23 cellular contexts compared by ENCODE assay signal in the genomic region with DNA sequence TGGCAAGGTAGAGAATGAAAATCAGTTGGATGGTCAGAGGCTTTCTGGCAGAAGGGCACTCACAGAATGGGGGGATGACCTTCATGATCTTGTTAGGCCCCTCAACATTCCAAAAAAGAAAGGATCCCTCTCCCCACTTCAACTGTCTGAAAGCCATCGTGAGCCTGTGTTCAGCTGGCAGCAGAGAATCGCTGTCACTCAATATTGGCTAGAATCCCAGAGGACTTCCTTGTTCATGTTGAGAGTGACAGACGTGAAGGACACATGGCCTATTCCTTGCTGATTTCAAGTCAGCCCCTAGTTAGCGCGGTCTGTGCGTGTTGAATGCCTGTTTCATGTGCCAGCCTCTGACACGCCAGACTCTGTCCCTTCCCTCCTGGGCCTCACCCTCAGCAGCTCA. TPM values are rescaled to one million over a fixed set of nuclear protein-coding genes. Genes with fewer than 3 reads are reported as not detected.
"Had no signal": no experiment of that assay in that cellular context is flagged by ENCODE, and none has a peak within 500 bp of the region (broad histone marks: within the 10 kb centered on the region; RNA-seq: fewer than 3 reads in every experiment).

No MANE protein-coding gene starts in this region.

- H3K4me1 Mint-ChIP-seq: activated CD4-positive, alpha-beta T cell treated with anti-CD3 and anti-CD28 coated beads, Interleukin-2, amount 10 ng/mL, durations not matched to agents 7 days and 5 days; activated naive CD8-positive, alpha-beta T cell treated with anti-CD3 and anti-CD28 coated beads, Interleukin-2, amount 10 ng/mL, durations not matched to agents 7 days and 5 days had no signal

- H3K27ac Mint-ChIP-seq: activated CD4-positive, alpha-beta T cell treated with anti-CD3 and anti-CD28 coated beads, Interleukin-2, amount 10 ng/mL, durations not matched to agents 7 days and 5 days; activated CD8-positive, alpha-beta T cell treated with anti-CD3 and anti-CD28 coated beads, Interleukin-2, amount 10 ng/mL, durations not matched to agents 7 days and 5 days; activated naive CD8-positive, alpha-beta T cell treated with anti-CD3 and anti-CD28 coated beads, Interleukin-2, amount 10 ng/mL, durations not matched to agents 7 days and 5 days; activated T-cell treated with anti-CD3 and anti-CD28 coated beads, Interleukin-2, amount 50 U/mL, for 24 hours; activated T-helper 2 cell treated with anti-CD3 and anti-CD28 coated beads, Interferon-gamma antibody, Interleukin-2, Interleukin-4, amounts not matched to agents 10 μg/mL and 5 μg/mL and 100 μg/mL, durations not matched to agents 14 hours and 24 hours and 36 hours; naive thymus-derived CD4-positive, alpha-beta T cell; T-helper 2 cell treated with Interferon-gamma antibody and Interleukin-4, amounts not matched to agents 5 μg/mL and 100 μg/mL, for 36 hours had no signal

- H3K4me3 Mint-ChIP-seq: activated CD4-positive, alpha-beta T cell treated with anti-CD3 and anti-CD28 coated beads, Interleukin-2, amount 10 ng/mL, durations not matched to agents 7 days and 5 days; activated CD8-positive, alpha-beta T cell treated with anti-CD3 and anti-CD28 coated beads, Interleukin-2, amount 10 ng/mL, durations not matched to agents 7 days and 5 days; activated naive CD8-positive, alpha-beta T cell treated with anti-CD3 and anti-CD28 coated beads, Interleukin-2, amount 10 ng/mL, durations not matched to agents 7 days and 5 days; activated T-cell treated with anti-CD3 and anti-CD28 coated beads, Interleukin-2, amount 50 U/mL, for 24 hours; naive thymus-derived CD4-positive, alpha-beta T cell; T-helper 2 cell treated with Interferon-gamma antibody and Interleukin-4, amounts not matched to agents 5 μg/mL and 100 μg/mL, for 36 hours had no signal

- H3K4me3 ChIP-seq: body of pancreas, dorsolateral prefrontal cortex, hepatocyte, pancreas, smooth muscle cell, testis, upper lobe of left lung had no signal

- H3K4me1 ChIP-seq: body of pancreas, pancreas, testis, upper lobe of left lung had no signal

- H3K9me3 ChIP-seq: body of pancreas, neutrophil, pancreas, testis, upper lobe of left lung had no signal

- ATAC-seq: activated CD4-positive, CD25-positive, alpha-beta regulatory T cell treated with anti-CD3 and anti-CD28 coated beads, Interleukin-2, amount 50 U/mL, for 24 hours; activated CD8-positive, alpha-beta T cell treated with anti-CD3 and anti-CD28 coated beads, Interleukin-2, amount 10 ng/mL, durations not matched to agents 7 days and 5 days; body of pancreas; naive thymus-derived CD4-positive, alpha-beta T cell; pancreas; sciatic nerve had no signal

- H3K9me3 Mint-ChIP-seq: activated CD4-positive, alpha-beta T cell treated with anti-CD3 and anti-CD28 coated beads, Interleukin-2, amount 10 ng/mL, durations not matched to agents 7 days and 5 days; activated naive CD8-positive, alpha-beta T cell treated with anti-CD3 and anti-CD28 coated beads, Interleukin-2, amount 10 ng/mL, durations not matched to agents 7 days and 5 days; activated T-cell treated with anti-CD3 and anti-CD28 coated beads, Interleukin-2, amount 50 U/mL, for 24 hours; activated T-helper 2 cell treated with anti-CD3 and anti-CD28 coated beads, Interferon-gamma antibody, Interleukin-2, Interleukin-4, amounts not matched to agents 10 μg/mL and 5 μg/mL and 100 μg/mL, durations not matched to agents 14 hours and 24 hours and 36 hours; T-helper 2 cell treated with Interferon-gamma antibody and Interleukin-4, amounts not matched to agents 5 μg/mL and 100 μg/mL, for 36 hours had no signal

- DNase-seq: activated CD4-positive, alpha-beta T cell treated with anti-CD3 and anti-CD28 coated beads, Interleukin-2, amount 10 ng/mL, durations not matched to agents 7 days and 5 days; activated CD8-positive, alpha-beta T cell treated with anti-CD3 and anti-CD28 coated beads, Interleukin-2, amount 10 ng/mL, durations not matched to agents 7 days and 5 days; activated naive CD4-positive, alpha-beta T cell treated with Interleukin-2 at 50 U/mL for 16 hours; activated naive CD8-positive, alpha-beta T cell treated with anti-CD3 and anti-CD28 coated beads, Interleukin-2, amount 10 ng/mL, durations not matched to agents 7 days and 5 days; activated T-cell treated with anti-CD3 and anti-CD28 coated beads, Interleukin-2, amount 50 U/mL, for 24 hours; amygdala; body of pancreas; caudate nucleus; dorsolateral prefrontal cortex; mesendoderm; naive thymus-derived CD4-positive, alpha-beta T cell; pancreas; stimulated activated CD4-positive, alpha-beta T cell treated with anti-CD3 and anti-CD28 coated beads, Interleukin-4, amount 100 ng/mL, for 1 hour; testis had no signal

- H3K27ac ChIP-seq: body of pancreas, dorsolateral prefrontal cortex, hepatocyte, neutrophil, pancreas, testis, upper lobe of left lung had no signal

- H3K36me3 Mint-ChIP-seq: activated naive CD8-positive, alpha-beta T cell treated with anti-CD3 and anti-CD28 coated beads, Interleukin-2, amount 10 ng/mL, durations not matched to agents 7 days and 5 days; naive thymus-derived CD4-positive, alpha-beta T cell had no signal

- H3K27me3 ChIP-seq: body of pancreas, dorsolateral prefrontal cortex, hepatocyte, neutrophil, pancreas, testis, upper lobe of left lung had no signal

- H3K36me3 ChIP-seq: neutrophil, pancreas, upper lobe of left lung had no signal

RNA-seq across cellular contexts. Expression of gene DNAH10, which starts 43.0 kb away (rescaled TPM):
- total RNA-seq: glomerular endothelial cell had no signal
